In the genomic region with DNA sequence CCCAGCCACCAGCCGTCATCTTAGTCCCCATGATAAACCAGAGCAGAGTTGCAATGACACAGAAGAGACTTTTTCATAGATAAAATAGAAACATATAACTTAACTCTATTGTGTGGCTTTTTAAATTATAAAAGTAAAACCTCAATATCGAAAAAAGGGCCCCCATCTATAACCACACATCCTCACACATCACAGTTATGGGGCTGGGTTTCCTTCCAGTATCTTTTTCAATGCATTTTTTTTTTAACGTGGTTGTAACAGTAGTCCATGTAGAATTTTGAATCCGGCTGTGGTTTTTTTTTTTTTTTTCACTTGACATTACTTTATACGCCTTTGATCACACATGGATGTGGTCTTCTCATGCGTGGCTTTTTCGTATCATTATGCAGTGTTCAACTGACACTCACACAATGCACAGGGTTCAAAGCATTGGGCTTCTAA, we compare ENCODE assay signal across 17 cellular contexts.
DNase-seq lines count a peak whose midpoint lies in the region; ATAC-seq lines count a peak whose summit lies in the region.
"Had no signal": no experiment of that assay in that cellular context is flagged by ENCODE, and none has a peak within 500 bp of the region (broad histone marks: within the 10 kb centered on the region; RNA-seq: fewer than 3 reads in every experiment).

No MANE protein-coding gene starts in this region.

- H3K4me3 Mint-ChIP-seq in CD4-positive, CD25-positive, alpha-beta regulatory T cell = peak overlapping the region; percentile 61 to 93 (median 69)
- peak overlapping the region; percentile 61 for H3K4me3 Mint-ChIP-seq in activated CD4-positive, alpha-beta memory T cell treated with anti-CD3 and anti-CD28 coated beads, Interleukin-2, amount 10 ng/mL, durations not matched to agents 7 days and 5 days
- peak overlapping the region; percentile 62 to 88 (median 72) for H3K4me3 Mint-ChIP-seq in immature natural killer cell

- peak overlapping the region; percentile 36; the same call in 1 of the 2 replicates for H3K9ac ChIP-seq in BLaER1

- H3K27me3 Mint-ChIP-seq in CD4-positive, CD25-positive, alpha-beta regulatory T cell = peaks cover 37% of the 10 kb centered on the region
- peaks cover 38% of the 10 kb centered on the region for H3K27me3 Mint-ChIP-seq in activated CD4-positive, alpha-beta memory T cell treated with anti-CD3 and anti-CD28 coated beads, Interleukin-2, amount 10 ng/mL, durations not matched to agents 7 days and 5 days
- peaks cover 23 to 42% (median 25%) of the 10 kb centered on the region in 3 donors for H3K27me3 Mint-ChIP-seq in immature natural killer cell (ENCODE audit: low read depth in 3 of 3)

- peak overlapping the region; percentile 3 to 94 (median 47) for H3K27ac Mint-ChIP-seq in CD4-positive, CD25-positive, alpha-beta regulatory T cell
- peak overlapping the region; percentile 83 for H3K27ac Mint-ChIP-seq in activated CD4-positive, alpha-beta memory T cell treated with anti-CD3 and anti-CD28 coated beads, Interleukin-2, amount 10 ng/mL, durations not matched to agents 7 days and 5 days
- H3K27ac Mint-ChIP-seq in immature natural killer cell = peak overlapping the region; percentile 87 to 97 (median 96)
- H3K27ac Mint-ChIP-seq: H9 had no signal

- no peaks in the 10 kb centered on the region for H3K9me3 Mint-ChIP-seq in CD4-positive, CD25-positive, alpha-beta regulatory T cell
- no peaks in the 10 kb centered on the region for H3K9me3 Mint-ChIP-seq in activated CD4-positive, alpha-beta memory T cell treated with anti-CD3 and anti-CD28 coated beads, Interleukin-2, amount 10 ng/mL, durations not matched to agents 7 days and 5 days
- peaks cover 0 to 3% (median 0%) of the 10 kb centered on the region in 6 donors for H3K9me3 Mint-ChIP-seq in immature natural killer cell

- H3K9me3 ChIP-seq in BLaER1 = no peaks in the 10 kb centered on the region
- H3K9me3 ChIP-seq in CD4-positive, CD25-positive, alpha-beta regulatory T cell (ENCODE audit: control insufficient read depth in 2 of 2, low read length in 2 of 2) = no peaks in the 10 kb centered on the region
- H3K9me3 ChIP-seq: esophagus squamous epithelium, pancreas had no signal

- peaks cover 8 to 20% (median 14%) of the 10 kb centered on the region in 4 donors for H3K4me1 Mint-ChIP-seq in CD4-positive, CD25-positive, alpha-beta regulatory T cell
- H3K4me1 Mint-ChIP-seq in activated CD4-positive, alpha-beta memory T cell treated with anti-CD3 and anti-CD28 coated beads, Interleukin-2, amount 10 ng/mL, durations not matched to agents 7 days and 5 days = peaks cover 22% of the 10 kb centered on the region
- H3K4me1 Mint-ChIP-seq in immature natural killer cell = peaks cover 34 to 36% of the 10 kb centered on the region in 2 donors

- H3K4me3 ChIP-seq in BLaER1 = peak overlapping the region; percentile 53; the same call in 1 of the 2 replicates
- H3K4me3 ChIP-seq in CD4-positive, CD25-positive, alpha-beta regulatory T cell (ENCODE audit: low read depth, low read length) = peak overlapping the region; percentile 72
- H3K4me3 ChIP-seq: esophagus squamous epithelium, pancreas had no signal

- POLR2A ChIA-PET in activated CD4-positive, alpha-beta memory T cell treated with anti-CD3 and anti-CD28 coated beads, Interleukin-2, amount 10 ng/mL, durations not matched to agents 7 days and 5 days (lab: Charles Lee) = no interaction called here

- H4K20me1 ChIP-seq in BLaER1 = no peaks in the 10 kb centered on the region

- DNase-seq in CD4-positive, CD25-positive, alpha-beta regulatory T cell = peak in 2 of 3 donors; percentile 43 to 68
- DNase-seq in activated CD4-positive, alpha-beta memory T cell treated with anti-CD3 and anti-CD28 coated beads, Interleukin-2, amount 10 ng/mL, durations not matched to agents 7 days and 5 days = no peak
- DNase-seq in immature natural killer cell (peak; percentile 84 to 87 (median 86)), NCI-H2227 treated with DMSO at 0.1 percent for 48 hours (lab: John Stamatoyannopoulos, UW) (no peak)
- DNase-seq: AML-193, DMS 273 treated with DMSO at 0.1 percent for 48 hours, esophagus squamous epithelium, GF-D8, H9, IMR-90, NCI-H1694 treated with DMSO at 0.1 percent for 48 hours, NCI-H345, pancreas had no signal

- peak overlapping the region; percentile 77 for H3K4me2 ChIP-seq in BLaER1

- peak overlapping the region; percentile 62 for H3K27ac ChIP-seq in BLaER1
- H3K27ac ChIP-seq in CD4-positive, CD25-positive, alpha-beta regulatory T cell (ENCODE audit: insufficient read depth, low read length, poor library complexity, severe bottlenecking) = peak overlapping the region; percentile 51
- H3K27ac ChIP-seq: esophagus squamous epithelium, pancreas, RWPE1 had no signal

- no peaks in the 10 kb centered on the region for H3K36me3 ChIP-seq in BLaER1
- no peaks in the 10 kb centered on the region for H3K36me3 ChIP-seq in CD4-positive, CD25-positive, alpha-beta regulatory T cell (ENCODE audit: control insufficient read depth, insufficient read depth, low read length)
- H3K36me3 ChIP-seq: esophagus squamous epithelium, pancreas had no signal

- H3K27me3 ChIP-seq in BLaER1 = no peaks in the 10 kb centered on the region
- H3K27me3 ChIP-seq in CD4-positive, CD25-positive, alpha-beta regulatory T cell (ENCODE audit: control insufficient read depth, insufficient read depth, low read length) = peaks cover 3% of the 10 kb centered on the region

- H3K4me1 ChIP-seq in BLaER1 = peaks cover 69% of the 10 kb centered on the region
- peaks cover 22% of the 10 kb centered on the region for H3K4me1 ChIP-seq in CD4-positive, CD25-positive, alpha-beta regulatory T cell (ENCODE audit: control insufficient read depth, insufficient read depth, low read length, poor library complexity, severe bottlenecking)
- H3K4me1 ChIP-seq: esophagus squamous epithelium, pancreas had no signal

- peak; percentile 54 to 66 for ATAC-seq in CD4-positive, CD25-positive, alpha-beta regulatory T cell (ENCODE audit: low read depth in 2 of 2)
- ATAC-seq in GM21619 (IDR thresholded peaks at IDR 0.05; ENCODE audit: unreplicated experiment) (no peak), HG03139 (IDR thresholded peaks at IDR 0.05; ENCODE audit: unreplicated experiment) (no peak)
- ATAC-seq: pancreas had no signal

- CTCF ChIA-PET in activated CD4-positive, alpha-beta memory T cell treated with anti-CD3 and anti-CD28 coated beads, Interleukin-2, amount 10 ng/mL, durations not matched to agents 7 days and 5 days (lab: Charles Lee) = interaction anchor here (2.8 kb wide), 1 partner anchor 20 kb away, joined by 11 read pairs; no protein-coding TSS in a partner anchor

- H3K36me3 Mint-ChIP-seq in CD4-positive, CD25-positive, alpha-beta regulatory T cell = no peaks in the 10 kb centered on the region
- no peaks in the 10 kb centered on the region for H3K36me3 Mint-ChIP-seq in activated CD4-positive, alpha-beta memory T cell treated with anti-CD3 and anti-CD28 coated beads, Interleukin-2, amount 10 ng/mL, durations not matched to agents 7 days and 5 days (ENCODE audit: low read depth)
- H3K36me3 Mint-ChIP-seq in immature natural killer cell = no peaks in the 10 kb centered on the region

Comparison
In these comparisons a context has a peak if more than half of its experiments do, and no peak if none do; other contexts are left out.
1. ATAC-seq: peak in CD4-positive, CD25-positive, alpha-beta regulatory T cell (2 of 2); none in GM21619 (single experiment) and HG03139 (single experiment).
2. DNase-seq: peak in CD4-positive, CD25-positive, alpha-beta regulatory T cell (2 of 3) and immature natural killer cell (3 of 3); none in activated CD4-positive, alpha-beta memory T cell treated with anti-CD3 and anti-CD28 coated beads, Interleukin-2, amount 10 ng/mL, durations not matched to agents 7 days and 5 days (single experiment) and NCI-H2227 treated with DMSO at 0.1 percent for 48 hours (single experiment).
3. Peak in every context shown above with its lines, with median percentiles within 50 percentile points of each other: H3K27ac Mint-ChIP-seq and H3K4me3 Mint-ChIP-seq.